In the genomic region with DNA sequence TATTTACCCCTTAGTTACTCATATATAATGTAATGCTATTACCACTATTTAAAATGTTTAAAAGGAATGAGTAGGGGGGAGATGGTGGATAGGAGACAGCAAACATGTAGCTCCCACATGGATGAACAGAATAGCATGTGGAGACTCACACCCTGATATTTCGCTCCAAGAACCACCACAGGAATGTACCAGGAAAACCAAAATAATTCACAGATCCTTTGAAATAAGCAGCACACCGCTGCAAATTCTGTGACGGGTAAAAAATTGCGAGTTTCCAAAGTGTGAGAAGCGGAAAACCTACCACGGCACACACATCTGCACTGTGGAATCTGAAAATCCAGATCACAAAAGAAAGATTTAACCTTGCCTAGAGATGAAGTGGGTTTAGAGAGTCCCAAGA, we compare ENCODE assay signal across 25 cellular contexts.
DNase-seq lines count a peak whose midpoint lies in the region; ATAC-seq and TF ChIP-seq lines count a peak whose summit lies in the region.
"Had no signal": no experiment of that assay in that cellular context is flagged by ENCODE, and none has a peak within 500 bp of the region (broad histone marks: within the 10 kb centered on the region; RNA-seq: fewer than 3 reads in every experiment).

No MANE protein-coding gene starts in this region.

- CTCF ChIA-PET in activated CD8-positive, alpha-beta memory T cell treated with anti-CD3 and anti-CD28 coated beads, Interleukin-2, amount 10 ng/mL, durations not matched to agents 7 days and 5 days (lab: Charles Lee), result no interaction called here

- no peak overlapping the region for H3K4me3 Mint-ChIP-seq in activated CD8-positive, alpha-beta memory T cell treated with anti-CD3 and anti-CD28 coated beads, Interleukin-2, amount 10 ng/mL, durations not matched to agents 7 days and 5 days
- H3K4me3 Mint-ChIP-seq: CD8-positive, alpha-beta memory T cell had no signal

- ATAC-seq in GM21381 (IDR thresholded peaks at IDR 0.05; ENCODE audit: unreplicated experiment), result no peak
- ATAC-seq in GM18502 (IDR thresholded peaks at IDR 0.05; ENCODE audit: poor library complexity, unreplicated experiment), result no peak
- ATAC-seq in activated CD8-positive, alpha-beta memory T cell treated with anti-CD3 and anti-CD28 coated beads, Interleukin-2, amount 10 ng/mL, durations not matched to agents 7 days and 5 days, result no peak
- ATAC-seq in HG02610 (IDR thresholded peaks at IDR 0.05; ENCODE audit: unreplicated experiment), result no peak

- no peaks in the 10 kb centered on the region for H3K4me1 Mint-ChIP-seq in activated CD8-positive, alpha-beta memory T cell treated with anti-CD3 and anti-CD28 coated beads, Interleukin-2, amount 10 ng/mL, durations not matched to agents 7 days and 5 days
- H3K4me1 Mint-ChIP-seq: CD8-positive, alpha-beta memory T cell had no signal

- H3K27ac ChIP-seq in brain microvascular endothelial cell, result peak overlapping the region; percentile 45
- H3K27ac ChIP-seq: C4-2B, PC-9, RWPE1 had no signal

- H3K36me3 Mint-ChIP-seq in activated CD8-positive, alpha-beta memory T cell treated with anti-CD3 and anti-CD28 coated beads, Interleukin-2, amount 10 ng/mL, durations not matched to agents 7 days and 5 days, result no peaks in the 10 kb centered on the region
- H3K36me3 Mint-ChIP-seq: CD8-positive, alpha-beta memory T cell had no signal

- H3K27me3 Mint-ChIP-seq in activated CD8-positive, alpha-beta memory T cell treated with anti-CD3 and anti-CD28 coated beads, Interleukin-2, amount 10 ng/mL, durations not matched to agents 7 days and 5 days, result no peaks in the 10 kb centered on the region
- H3K27me3 Mint-ChIP-seq: CD8-positive, alpha-beta memory T cell had no signal

- peaks cover 2% of the 10 kb centered on the region for H3K9me3 Mint-ChIP-seq in activated CD8-positive, alpha-beta memory T cell treated with anti-CD3 and anti-CD28 coated beads, Interleukin-2, amount 10 ng/mL, durations not matched to agents 7 days and 5 days (ENCODE audit: low read depth)

- no peak overlapping the region for H3K27ac Mint-ChIP-seq in activated CD8-positive, alpha-beta memory T cell treated with anti-CD3 and anti-CD28 coated beads, Interleukin-2, amount 10 ng/mL, durations not matched to agents 7 days and 5 days
- H3K27ac Mint-ChIP-seq: CD8-positive, alpha-beta memory T cell had no signal

- no peak for TF ChIP-seq CTCF in brain microvascular endothelial cell (IDR thresholded peaks at IDR 0.05; ENCODE audit: low read depth, low read length, missing control alignments)

- in situ Hi-C loops in brain microvascular endothelial cell (cut with HindIII; ENCODE audit: low pct_ligation_motif_present, low sequenced_read_pairs), result no loop called here

- H3K36me3 ChIP-seq in brain microvascular endothelial cell (replicated peaks), result no peaks in the 10 kb centered on the region
- H3K36me3 ChIP-seq: MG63 had no signal

- H3K4me3 ChIP-seq in brain microvascular endothelial cell (ENCODE audit: low read depth, low read length), result no peak overlapping the region
- H3K4me3 ChIP-seq: MG63, PC-9 had no signal

- DNase-seq in EH (ENCODE audit: low read depth), result peak; percentile 31
- peak; percentile 88 for DNase-seq in RPMI7951 (ENCODE audit: low read depth)
- DNase-seq in brain microvascular endothelial cell, result peak; percentile 61
- peak; percentile 42 for DNase-seq in myocyte (ENCODE audit: low read depth)
- no peak for DNase-seq in activated CD8-positive, alpha-beta memory T cell treated with anti-CD3 and anti-CD28 coated beads, Interleukin-2, amount 10 ng/mL, durations not matched to agents 7 days and 5 days
- DNase-seq: Calu3; CD8-positive, alpha-beta memory T cell; DMS153; GDM1; GOT3; HCEC 1CT; Karpas-422; MG63; NCI-H1048; NCI-H1417 treated with DMSO at 0.1 percent for 48 hours; NCI-H187; NCI-H510A; NCI-H748 treated with DMSO at 0.1 percent for 48 hours; PC-9; SHP77 treated with DMSO at 0.1 percent for 48 hours had no signal

- H3K27me3 ChIP-seq in brain microvascular endothelial cell (replicated peaks), result no peaks in the 10 kb centered on the region
- H3K27me3 ChIP-seq: MG63 had no signal
